16 cellular contexts compared by ENCODE assay signal in genomic region chr3:184774996-184775715, GRCh38.
"Had no signal": no experiment of that assay in that cellular context is flagged by ENCODE, and none has a peak within 500 bp of the region (broad histone marks: within the 10 kb centered on the region; RNA-seq: fewer than 3 reads in every experiment).

No MANE protein-coding gene starts in this region.

- DNase-seq: dermis blood vessel endothelial cell; esophagus squamous epithelium; foreskin fibroblast; glutamatergic neuron; islet precursor cell; small intestine; stimulated activated CD4-positive, alpha-beta T cell treated with anti-CD3 and anti-CD28 coated beads, Interleukin-2, amount 100 ng/mL, for 48 hours; stimulated activated CD8-positive, alpha-beta memory T cell treated with anti-CD3 and anti-CD28 coated beads, Interleukin-4, amount 100 ng/mL, for 48 hours; stimulated activated naive CD8-positive, alpha-beta T cell treated with anti-CD3 and anti-CD28 coated beads, Interleukin-15, Interleukin-2, amounts not matched to agents 100 U/mL and 50 U/mL, for 24 hours; thyroid gland; upper lobe of left lung had no signal

- H3K27me3 ChIP-seq: thyroid gland, upper lobe of left lung had no signal

- H3K36me3 Mint-ChIP-seq: mesothelial cell of epicardium; natural killer cell treated with Interleukin-12 subunit alpha and Interleukin-12 subunit beta and Interleukin-15 and Interleukin-18, amount 100 ng/mL, for 72 hours; stimulated activated effector memory CD8-positive, alpha-beta T cell treated with anti-CD3 and anti-CD28 coated beads, Interleukin-12 subunit alpha, Interleukin-12 subunit beta, amount 100 ng/mL, for 72 hours had no signal

- H3K4me3 Mint-ChIP-seq: mesothelial cell of epicardium; natural killer cell treated with Interleukin-12 subunit alpha and Interleukin-12 subunit beta and Interleukin-15 and Interleukin-18, amount 100 ng/mL, for 72 hours; stimulated activated effector memory CD8-positive, alpha-beta T cell treated with anti-CD3 and anti-CD28 coated beads, Interleukin-12 subunit alpha, Interleukin-12 subunit beta, amount 100 ng/mL, for 72 hours had no signal

- H3K27ac ChIP-seq: esophagus squamous epithelium, gastroesophageal sphincter, suprapubic skin, thyroid gland, upper lobe of left lung had no signal

- H3K27ac Mint-ChIP-seq: mesothelial cell of epicardium; natural killer cell treated with Interleukin-12 subunit alpha and Interleukin-12 subunit beta and Interleukin-15 and Interleukin-18, amount 100 ng/mL, for 72 hours; stimulated activated effector memory CD8-positive, alpha-beta T cell treated with anti-CD3 and anti-CD28 coated beads, Interleukin-12 subunit alpha, Interleukin-12 subunit beta, amount 100 ng/mL, for 72 hours had no signal

- H3K4me3 ChIP-seq: esophagus squamous epithelium, gastroesophageal sphincter, suprapubic skin, thyroid gland, upper lobe of left lung had no signal

- H3K36me3 ChIP-seq: esophagus squamous epithelium, gastroesophageal sphincter, suprapubic skin, thyroid gland, upper lobe of left lung had no signal

- H3K9me3 ChIP-seq: esophagus squamous epithelium, gastroesophageal sphincter, suprapubic skin, thyroid gland, upper lobe of left lung had no signal

- H3K9me3 Mint-ChIP-seq: mesothelial cell of epicardium; natural killer cell treated with Interleukin-12 subunit alpha and Interleukin-12 subunit beta and Interleukin-15 and Interleukin-18, amount 100 ng/mL, for 72 hours; stimulated activated effector memory CD8-positive, alpha-beta T cell treated with anti-CD3 and anti-CD28 coated beads, Interleukin-12 subunit alpha, Interleukin-12 subunit beta, amount 100 ng/mL, for 72 hours had no signal

- H3K4me1 Mint-ChIP-seq: stimulated activated effector memory CD8-positive, alpha-beta T cell treated with anti-CD3 and anti-CD28 coated beads, Interleukin-12 subunit alpha, Interleukin-12 subunit beta, amount 100 ng/mL, for 72 hours had no signal
